Comparison of ENCODE assay signal across 9 cellular contexts in the genomic region with DNA sequence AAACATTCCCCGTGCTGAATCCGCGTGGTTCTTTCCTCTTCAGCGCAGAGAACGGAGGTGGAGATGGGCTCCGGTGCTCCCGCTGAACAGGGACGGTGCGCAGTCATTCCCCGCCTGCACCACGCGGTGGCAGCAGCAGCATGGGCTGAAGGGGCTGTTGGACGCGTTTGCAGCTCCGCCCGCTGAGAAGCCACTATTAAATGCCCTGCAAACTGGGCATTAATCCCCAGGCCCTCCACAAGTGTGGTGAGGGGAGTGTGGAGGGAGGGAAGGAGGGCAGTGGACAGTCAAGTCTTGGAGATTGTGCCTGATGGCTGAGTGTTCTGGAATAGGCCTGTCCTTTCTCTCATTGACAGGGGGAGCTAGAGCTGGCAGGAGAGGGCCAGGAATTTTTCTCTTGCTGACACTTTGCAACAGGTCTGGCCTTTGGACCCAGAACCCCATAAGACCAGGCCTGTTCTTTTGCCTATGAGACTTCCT.
DNase-seq lines count a peak whose midpoint lies in the region; ATAC-seq, FAIRE-seq and TF ChIP-seq lines count a peak whose summit lies in the region.
"Had no signal": no experiment of that assay in that cellular context is flagged by ENCODE, and none has a peak within 500 bp of the region (broad histone marks: within the 10 kb centered on the region; RNA-seq: fewer than 3 reads in every experiment).

No MANE protein-coding gene starts in this region.

- H3K4me3 Mint-ChIP-seq in type B pancreatic cell = peak overlapping the region; percentile 80

- peaks cover 22% of the 10 kb centered on the region for H3K4me1 Mint-ChIP-seq in type B pancreatic cell (ENCODE audit: unreplicated experiment)

- no peak for FAIRE-seq in pancreas (lab: Jason Lieb, UNC)

- WGBS in pancreas, 2 donors = 0 to 1% methylated on average over 16 of the region's 16 CpGs

- no peaks in the 10 kb centered on the region for H3K27me3 ChIP-seq in pancreas

- H3K27ac Mint-ChIP-seq in type B pancreatic cell = no peak overlapping the region

- no peaks in the 10 kb centered on the region for H3K36me3 Mint-ChIP-seq in type B pancreatic cell

- H3K4me3 ChIP-seq in pancreas = no peak overlapping the region

- H3K27ac ChIP-seq in pancreas = no peak overlapping the region
- H3K27ac ChIP-seq: skin epidermis had no signal

- no peaks in the 10 kb centered on the region for H3K36me3 ChIP-seq in pancreas

- H3K9me3 Mint-ChIP-seq in type B pancreatic cell = no peaks in the 10 kb centered on the region

- peak; percentile 85 to 97 (median 91) for TF ChIP-seq CTCF in pancreas (IDR thresholded peaks at IDR 0.05)
- TF ChIP-seq CTCF in type B pancreatic cell (conservative IDR thresholded peaks at IDR 0.05) = peak; percentile 98

- intact Hi-C loops in head of caudate nucleus (cut with DNase I) = loop anchor here (10.0 kb wide), 1 partner anchor 902 kb away; no protein-coding TSS in a partner anchor
- intact Hi-C loops in pancreas (cut with DNase I) = no loop called here

- DNase-seq in ELF-1 (ENCODE audit: low read depth, low spot score) (peak; percentile 92), KG1 (lab: John Stamatoyannopoulos, UW) (peak; percentile 51), SK-N-DZ (ENCODE audit: low spot score) (peak; percentile 75), head of caudate nucleus (peak; percentile 69 to 94 (median 88)), pancreas (peak; percentile 57 to 94 (median 82)), type B pancreatic cell (ENCODE audit: extremely low spot score, unreplicated experiment) (peak; percentile 90)
- peak; percentile 74 for DNase-seq in activated naive CD4-positive, alpha-beta T cell treated with Interleukin-2 at 50 U/mL for 16 hours

- peak; percentile 96 for ATAC-seq in GM21825 (IDR thresholded peaks at IDR 0.05; ENCODE audit: unreplicated experiment)
- peak; percentile 87 to 95 (median 94) for ATAC-seq in pancreas

- peaks cover 29% of the 10 kb centered on the region for H3K27me3 Mint-ChIP-seq in type B pancreatic cell

- H3K9me3 ChIP-seq in pancreas = no peaks in the 10 kb centered on the region

- peaks cover 0 to 3% (median 0%) of the 10 kb centered on the region in 3 donors for H3K4me1 ChIP-seq in pancreas
